Comparison of ENCODE assay signal across 10 cellular contexts in the genomic region with DNA sequence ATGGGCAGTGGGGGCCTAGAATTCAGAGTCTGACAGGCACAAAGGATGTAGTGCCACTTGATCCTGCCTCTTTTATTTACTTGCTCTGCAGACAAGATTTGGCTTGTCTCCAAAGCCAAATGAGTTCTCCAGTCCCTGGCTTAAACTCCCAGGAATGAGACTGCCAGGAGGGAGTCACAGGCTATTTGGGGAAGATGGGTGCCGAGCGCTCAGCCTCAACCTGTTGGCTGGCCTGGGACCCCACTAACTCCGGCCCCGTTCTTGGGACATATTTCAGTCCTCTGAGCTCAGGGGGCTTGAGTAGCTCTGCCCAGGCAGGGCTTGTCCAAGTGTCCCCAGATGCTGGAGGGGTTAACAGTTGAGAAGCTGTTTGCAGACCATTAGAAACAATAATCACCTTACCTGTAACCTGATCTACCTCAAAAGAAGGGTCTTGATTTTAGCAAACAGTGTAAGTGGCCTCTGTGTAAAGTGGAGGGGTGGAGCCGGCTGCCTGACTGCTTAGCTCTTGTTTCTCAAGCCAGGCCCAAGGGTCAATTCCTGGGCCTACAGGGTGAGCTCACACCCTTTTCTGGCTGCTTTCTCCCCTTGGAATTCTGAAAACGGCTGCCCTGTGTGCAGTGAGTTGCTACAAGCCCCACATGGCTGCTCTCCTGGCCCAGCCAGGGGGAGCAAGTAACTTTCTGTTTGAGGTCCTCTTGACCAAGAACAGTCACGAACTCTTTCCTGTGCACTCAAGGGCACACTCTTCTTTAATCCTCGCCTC. TPM values are rescaled to one million over a fixed set of nuclear protein-coding genes. Genes with fewer than 3 reads are reported as not detected.
DNase-seq lines count a peak whose midpoint lies in the region; ATAC-seq and TF ChIP-seq lines count a peak whose summit lies in the region.
"Had no signal": no experiment of that assay in that cellular context is flagged by ENCODE, and none has a peak within 500 bp of the region (broad histone marks: within the 10 kb centered on the region; RNA-seq: fewer than 3 reads in every experiment).

No MANE protein-coding gene starts in this region.

- H3K27me3 ChIP-seq in PC-9 (ENCODE audit: insufficient read depth, low read depth) (no peaks in the 10 kb centered on the region), iPS DF 6.9 (ENCODE audit: control insufficient read depth, insufficient read depth, low read length) (no peaks in the 10 kb centered on the region), thyroid gland (no peaks in the 10 kb centered on the region), BE2C (no peaks in the 10 kb centered on the region)

- peak overlapping the region; percentile 54 for H3K4me2 ChIP-seq in PC-9

- TF ChIP-seq CTCF in PC-9 (conservative IDR thresholded peaks at IDR 0.05) (no peak), thyroid gland (IDR thresholded peaks at IDR 0.05) (peak in 4 of 6 experiments; percentile 35 to 54 (median 52)), BE2C (IDR thresholded peaks at IDR 0.05; ENCODE audit: low read depth, low read length) (no peak), endothelial cell (IDR thresholded peaks at IDR 0.05; ENCODE audit: unreplicated experiment) (no peak)

- no TSS peak for BruUV-seq in PC-9 (replicated peaks; lab: Mats Ljungman, UMichigan)

- no peaks in the 10 kb centered on the region for H4K20me1 ChIP-seq in PC-9 (ENCODE audit: insufficient read depth)

- DNase-seq in NCI-H1417 (lab: John Stamatoyannopoulos, UW) (peak; percentile 81 to 97 (median 92)), PC-9 (peak; percentile 37 to 45), iPS DF 6.9 (ENCODE audit: low read depth, low spot score) (no peak), thyroid gland (peak; percentile 94), BE2C (no peak), endothelial cell (ENCODE audit: low spot score) (no peak)
- no peak for DNase-seq in activated CD4-positive, alpha-beta T cell treated with anti-CD3 and anti-CD28 coated beads, Interleukin-2, amount 10 ng/mL, durations not matched to agents 7 days and 5 days
- DNase-seq: activated CD4-positive, alpha-beta T cell treated with anti-CD3 and anti-CD28 coated beads for 48 hours had no signal

- H3K9me3 ChIP-seq in PC-9 (ENCODE audit: insufficient read depth, low read depth) (no peaks in the 10 kb centered on the region), iPS DF 6.9 (ENCODE audit: control insufficient read depth, insufficient read depth, low read length) (no peaks in the 10 kb centered on the region), thyroid gland (no peaks in the 10 kb centered on the region), BE2C (no peaks in the 10 kb centered on the region)

- no CpG with 5 or more reads among the region's 8 CpGs for WGBS in iPS DF 6.9 (ENCODE audit: insufficient coverage, insufficient read length)
- WGBS in thyroid gland, 2 donors: 31 to 41% methylated on average over 8 of the region's 8 CpGs

- no peaks in the 10 kb centered on the region for H3K79me2 ChIP-seq in PC-9 (ENCODE audit: low read depth)

- H2AFZ ChIP-seq in PC-9: 0 out of 2 replicates have a peak overlapping the region, but pooled peaks have one; percentile 55

- CTCF ChIA-PET in PC-9 (lab: Charles Lee): no interaction called here
- CTCF ChIA-PET in activated CD4-positive, alpha-beta T cell treated with anti-CD3 and anti-CD28 coated beads, Interleukin-2, amount 10 ng/mL, durations not matched to agents 7 days and 5 days (lab: Charles Lee): interaction anchor here (0.6 to 1.2 kb wide), 4 partner anchors 9 to 204 kb away, joined by 3 to 4 read pairs (median 4); no protein-coding TSS in a partner anchor

- intact Hi-C loops in PC-9 (cut with micrococcal nuclease; ENCODE audit: unreplicated experiment): no loop called here
- intact Hi-C loops in thyroid gland (cut with DNase I): no loop called here

- peaks cover 2% of the 10 kb centered on the region for H3K27me3 Mint-ChIP-seq in activated CD4-positive, alpha-beta T cell treated with anti-CD3 and anti-CD28 coated beads, Interleukin-2, amount 10 ng/mL, durations not matched to agents 7 days and 5 days
- H3K27me3 Mint-ChIP-seq in endothelial cell (ENCODE audit: unreplicated experiment): no peaks in the 10 kb centered on the region

- H3K36me3 ChIP-seq in PC-9 (ENCODE audit: low read depth): no peaks in the 10 kb centered on the region
- no peaks in the 10 kb centered on the region for H3K36me3 ChIP-seq in iPS DF 6.9 (ENCODE audit: control insufficient read depth, insufficient read depth, low read length)
- H3K36me3 ChIP-seq in thyroid gland: no peaks in the 10 kb centered on the region
- no peaks in the 10 kb centered on the region for H3K36me3 ChIP-seq in BE2C

- no peak overlapping the region for H3K4me3 ChIP-seq in PC-9
- H3K4me3 ChIP-seq in iPS DF 6.9 (ENCODE audit: low read length): no peak overlapping the region
- no peak overlapping the region for H3K4me3 ChIP-seq in thyroid gland (replicated peaks in 1 of 3)
- H3K4me3 ChIP-seq in BE2C (ENCODE audit: low read depth, low read length): no peak overlapping the region

- no peak for TF ChIP-seq POLR2A in thyroid gland (IDR thresholded peaks at IDR 0.05)

- no peaks in the 10 kb centered on the region for H3K9me2 ChIP-seq in PC-9 (ENCODE audit: insufficient read depth)

- POLR2A ChIA-PET in PC-9 (lab: Charles Lee; ENCODE audit: unreplicated experiment): interaction anchor here (0.5 to 0.6 kb wide), 2 partner anchors 10 to 304 kb away, joined by 3 read pairs; no protein-coding TSS in a partner anchor
- POLR2A ChIA-PET in activated CD4-positive, alpha-beta T cell treated with anti-CD3 and anti-CD28 coated beads, Interleukin-2, amount 10 ng/mL, durations not matched to agents 7 days and 5 days (lab: Charles Lee): no interaction called here

- H3K4me1 ChIP-seq in PC-9 (replicated peaks; ENCODE audit: insufficient read depth) (peaks cover 33% of the 10 kb centered on the region), iPS DF 6.9 (ENCODE audit: control insufficient read depth, insufficient read depth, low read length) (peaks cover 8% of the 10 kb centered on the region), thyroid gland (peaks cover 25 to 30% of the 10 kb centered on the region in 2 donors), BE2C (no peaks in the 10 kb centered on the region; the same call in none of the 2 replicates)

- no peaks in the 10 kb centered on the region for H3K36me3 Mint-ChIP-seq in activated CD4-positive, alpha-beta T cell treated with anti-CD3 and anti-CD28 coated beads, Interleukin-2, amount 10 ng/mL, durations not matched to agents 7 days and 5 days (ENCODE audit: low read depth)
- H3K36me3 Mint-ChIP-seq in endothelial cell (ENCODE audit: low read depth, unreplicated experiment): no peaks in the 10 kb centered on the region

- peaks cover 5% of the 10 kb centered on the region for H3K4me1 Mint-ChIP-seq in activated CD4-positive, alpha-beta T cell treated with anti-CD3 and anti-CD28 coated beads, Interleukin-2, amount 10 ng/mL, durations not matched to agents 7 days and 5 days
- peaks cover 7% of the 10 kb centered on the region for H3K4me1 Mint-ChIP-seq in endothelial cell (ENCODE audit: unreplicated experiment)
- H3K4me1 Mint-ChIP-seq: central memory CD8-positive, alpha-beta T cell had no signal

- no peak overlapping the region for H3K4me3 Mint-ChIP-seq in activated CD4-positive, alpha-beta T cell treated with anti-CD3 and anti-CD28 coated beads, Interleukin-2, amount 10 ng/mL, durations not matched to agents 7 days and 5 days
- no peak overlapping the region for H3K4me3 Mint-ChIP-seq in endothelial cell (ENCODE audit: unreplicated experiment)
- H3K4me3 Mint-ChIP-seq: central memory CD8-positive, alpha-beta T cell had no signal

- no peaks in the 10 kb centered on the region for H3K9me3 Mint-ChIP-seq in activated CD4-positive, alpha-beta T cell treated with anti-CD3 and anti-CD28 coated beads, Interleukin-2, amount 10 ng/mL, durations not matched to agents 7 days and 5 days
- H3K9me3 Mint-ChIP-seq in endothelial cell (ENCODE audit: unreplicated experiment): no peaks in the 10 kb centered on the region
- H3K9me3 Mint-ChIP-seq: central memory CD8-positive, alpha-beta T cell had no signal

- H3K27ac Mint-ChIP-seq in activated CD4-positive, alpha-beta T cell treated with anti-CD3 and anti-CD28 coated beads, Interleukin-2, amount 10 ng/mL, durations not matched to agents 7 days and 5 days: no peak overlapping the region
- H3K27ac Mint-ChIP-seq in endothelial cell (ENCODE audit: unreplicated experiment): no peak overlapping the region

- H3F3A ChIP-seq in PC-9 (ENCODE audit: insufficient read depth, low read depth): peaks cover 18% of the 10 kb centered on the region

- H3K27ac ChIP-seq in PC-9 (peak overlapping the region; percentile 49), iPS DF 6.9 (ENCODE audit: low read length) (peak overlapping the region; percentile 14), thyroid gland (peak overlapping the region; percentile 71 to 90 (median 84))

- no peak for ATAC-seq in HG02798 (IDR thresholded peaks at IDR 0.05; ENCODE audit: poor library complexity, unreplicated experiment)

RNA-seq across cellular contexts. Expression of gene FZD5, which starts 27.1 kb away (rescaled TPM):
- 5.6 and 6.8 TPM in 2 replicates for total RNA-seq in PC-9 (2021)
- 10 to 100 TPM; 31.2 to 45.4 (median 41.5) TPM for total RNA-seq in thyroid gland
- under 1 TPM; 0.25 to 0.35 TPM for total RNA-seq in activated CD4-positive, alpha-beta T cell treated with anti-CD3 and anti-CD28 coated beads, Interleukin-2, amount 10 ng/mL, durations not matched to agents 7 days and 5 days
- polyA plus RNA-seq in BE2C (2012; ENCODE audit: insufficient read depth, insufficient read length, low read depth): 0.85 TPM
- total RNA-seq in endothelial cell (ENCODE audit: unreplicated experiment): 9.3 TPM

Comparison
In these comparisons a context has a peak if more than half of its experiments do, and no peak if none do; other contexts are left out.
1. DNase-seq: peak in NCI-H1417 (3 of 3), PC-9 (2 of 2) and thyroid gland (2 of 2); none in iPS DF 6.9 (single experiment), activated CD4-positive, alpha-beta T cell treated with anti-CD3 and anti-CD28 coated beads, Interleukin-2, amount 10 ng/mL, durations not matched to agents 7 days and 5 days (single experiment), BE2C (single experiment) and endothelial cell (single experiment).
2. H3K27ac ChIP-seq: peak in every context shown above with its lines; median percentile 84 in thyroid gland; 49 in PC-9; 14 in iPS DF 6.9.
3. CTCF ChIP-seq: peak in thyroid gland (4 of 6); none in PC-9 (single experiment), BE2C (single experiment) and endothelial cell (single experiment).